11 cellular contexts compared by ENCODE assay signal in the genomic region with DNA sequence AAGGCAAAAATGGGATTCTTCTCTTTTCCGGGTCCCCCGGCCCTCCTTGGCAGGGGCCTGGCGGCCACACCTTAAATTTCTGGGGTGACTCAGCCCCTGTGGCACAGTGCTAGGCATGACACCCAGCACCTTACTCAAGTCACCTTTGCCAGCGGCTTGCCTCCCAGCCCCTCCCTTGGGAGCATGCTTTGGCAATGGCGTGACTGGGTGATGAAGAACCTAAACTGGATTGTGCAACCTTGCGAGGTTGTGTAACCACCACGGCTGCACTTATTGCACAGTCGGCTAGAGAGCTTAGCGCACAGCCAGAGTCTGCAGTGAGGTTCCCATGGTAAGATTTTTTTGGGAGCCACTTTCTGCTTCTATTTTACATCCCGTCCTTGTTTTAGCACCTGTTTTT. TPM values are rescaled to one million over a fixed set of nuclear protein-coding genes. Genes with fewer than 3 reads are reported as not detected.
A peak's percentile ranks its signal among the peaks of the same experiment; 100 is the strongest.
DNase-seq lines count a peak whose midpoint lies in the region; ATAC-seq and TF ChIP-seq lines count a peak whose summit lies in the region.
"Had no signal": no experiment of that assay in that cellular context is flagged by ENCODE, and none has a peak within 500 bp of the region (broad histone marks: within the 10 kb centered on the region; RNA-seq: fewer than 3 reads in every experiment).

No MANE protein-coding gene starts in this region.

- no peaks in the 10 kb centered on the region for H3K79me2 ChIP-seq in HCT116 (ENCODE audit: insufficient read depth, low read length)

- POLR2A ChIA-PET in HCT116 (lab: Charles Lee): no interaction called here

- CTCF ChIA-PET in HCT116 (lab: Charles Lee): interaction anchor here (1.1 kb wide), 1 partner anchor 106 kb away, joined by 3 read pairs; no protein-coding TSS in a partner anchor

- no peaks in the 10 kb centered on the region for H3K9me3 ChIP-seq in HCT116 (ENCODE audit: control insufficient read depth in 1 of 2, insufficient read depth in 1 of 2, low read depth in 1 of 2, low read length in 2 of 2)
- H3K9me3 ChIP-seq in SJCRH30 (replicated peaks): 0 out of 2 replicates have a peak, but pooled peaks cover 2% of the 10 kb centered on the region

- RAD21 ChIA-PET in HCT116 (lab: Charles Lee; ENCODE audit: low non-redundant PET in 1 of 2, low total read pairs in 2 of 2, uncharacterized antibody in 2 of 2, unreplicated experiment in 2 of 2): no interaction called here

- H3K4me1 ChIP-seq in HCT116 (ENCODE audit: control insufficient read depth in 1 of 2, insufficient read depth in 2 of 2, low read length in 2 of 2): peaks cover 6 to 10% of the 10 kb centered on the region in 2 experiments
- H3K4me1 ChIP-seq in SJCRH30: no peaks in the 10 kb centered on the region; the same call in 1 of the 2 replicates

- H3K27me3 ChIP-seq in HCT116 (ENCODE audit: insufficient read depth, low read length) (0 out of 2 replicates have a peak, but pooled peaks cover 5% of the 10 kb centered on the region), SJCRH30 (no peaks in the 10 kb centered on the region)

- no TSS peak for BruUV-seq in HCT116 (replicated peaks; lab: Mats Ljungman, UMichigan)

- no peak for TF ChIP-seq CTCF in HCT116 (IDR thresholded peaks at IDR 0.05 in 2 of 3, conservative IDR thresholded peaks at IDR 0.05 in 1 of 3; ENCODE audit: borderline replicate concordance in 1 of 3, insufficient read depth in 1 of 3, low read depth in 2 of 3, low read length in 2 of 3)

- H3K36me3 ChIP-seq in HCT116 (ENCODE audit: control insufficient read depth in 1 of 2, insufficient read depth in 2 of 2, low read length in 2 of 2) (no peaks in the 10 kb centered on the region), SJCRH30 (no peaks in the 10 kb centered on the region)

- no peaks in the 10 kb centered on the region for H3K9me2 ChIP-seq in HCT116 (ENCODE audit: insufficient read depth)

- TF ChIP-seq POLR2A in HCT116 (IDR thresholded peaks at IDR 0.05; ENCODE audit: borderline replicate concordance, extremely low read depth, insufficient read depth, insufficient read length): no peak

- peak overlapping the region; percentile 54 for H3K4me2 ChIP-seq in HCT116 (ENCODE audit: low read length)

- H2AFZ ChIP-seq in HCT116 (ENCODE audit: low read depth, low read length, poor library complexity, severe bottlenecking): peak overlapping the region; percentile 70

- no peaks in the 10 kb centered on the region for H4K20me1 ChIP-seq in HCT116 (ENCODE audit: insufficient read depth)

- no peak overlapping the region for H3K9ac ChIP-seq in HCT116 (ENCODE audit: low read length)

- DNase-seq in HCT116 (ENCODE audit: low read depth, low spot score) (no peak), SJCRH30 (peak in 1 of 2 experiments; percentile 14), Right ventricle myocardium inferior (ENCODE audit: missing footprints) (peak; percentile 73), skeletal muscle cell (ENCODE audit: low read depth) (peak; percentile 69), HUDEP-2 (lab: John Stamatoyannopoulos, UW; ENCODE audit: unreplicated experiment in 76 of 76) (no peak), DMS 273 (lab: John Stamatoyannopoulos, UW; ENCODE audit: unreplicated experiment) (no peak), NCI-H2081 treated with DMSO at 0.1 percent for 48 hours (lab: John Stamatoyannopoulos, UW) (no peak)
- DNase-seq: activated CD4-positive, alpha-beta T cell treated with anti-CD3 and anti-CD28 coated beads for 36 hours; GOT3; NCI-H2029 treated with DMSO at 0.1 percent for 48 hours had no signal

- no peak for TF ChIP-seq RAD21 in HCT116 (IDR thresholded peaks at IDR 0.05; ENCODE audit: low read depth)

- no peak overlapping the region for H3K4me3 ChIP-seq in HCT116 (replicated peaks in 1 of 2; ENCODE audit: low read depth in 1 of 2, low read length in 2 of 2)
- H3K4me3 ChIP-seq in SJCRH30: peak overlapping the region; percentile 35
- H3K4me3 ChIP-seq in skeletal muscle cell (ENCODE audit: low read depth, low read length): no peak overlapping the region

- intact Hi-C loops in HCT116 (cut with micrococcal nuclease) (no loop called here), Right ventricle myocardium inferior (cut with DNase I) (no loop called here)

- ATAC-seq in HCT116 (peak; percentile 85), Right ventricle myocardium inferior (no peak), HG02571 (IDR thresholded peaks at IDR 0.05; ENCODE audit: unreplicated experiment) (no peak)
- ATAC-seq: activated CD4-positive, alpha-beta T cell treated with anti-CD3 and anti-CD28 coated beads for 36 hours had no signal

- H3K27ac ChIP-seq in HCT116 (ENCODE audit: low read depth, low read length): no peak overlapping the region
- no peak overlapping the region for H3K27ac ChIP-seq in SJCRH30

TF ChIP-seq in HCT116, 20 proteins besides CTCF, POLR2A, EP300 and RAD21 (continues in another document):
- TF ChIP-seq CBX3 (IDR thresholded peaks at IDR 0.05; ENCODE audit: low read depth) (no peak), JUND (IDR thresholded peaks at IDR 0.05) (peak; percentile 41), POLR2AphosphoS5 (IDR thresholded peaks at IDR 0.05; ENCODE audit: low read depth, low read length) (no peak), CEBPB (IDR thresholded peaks at IDR 0.05; ENCODE audit: low read depth) (peak; percentile 99), EGR1 (IDR thresholded peaks at IDR 0.05; ENCODE audit: low read depth) (no peak), TCF7L2 (IDR thresholded peaks at IDR 0.05; ENCODE audit: borderline replicate concordance, extremely low read depth, insufficient read depth, insufficient read length) (no peak), YY1 (IDR thresholded peaks at IDR 0.05; ENCODE audit: extremely low read depth, insufficient replicate concordance, low read depth, low read length) (no peak), EZH2phosphoT487 (IDR thresholded peaks at IDR 0.05; ENCODE audit: borderline replicate concordance) (no peak), ELF1 (IDR thresholded peaks at IDR 0.05; ENCODE audit: borderline replicate concordance, low read depth) (no peak), EZH2 (IDR thresholded peaks at IDR 0.05) (no peak), SP1 (IDR thresholded peaks at IDR 0.05; ENCODE audit: low read depth) (0 out of 2 replicates have a peak, but pooled peaks have one; percentile 30), ZNF274 (IDR thresholded peaks at IDR 0.05; ENCODE audit: low read depth, low read length) (no peak), ZFX (IDR thresholded peaks at IDR 0.05) (no peak), SIN3A (IDR thresholded peaks at IDR 0.05; ENCODE audit: low read depth) (0 out of 2 replicates have a peak, but pooled peaks have one; percentile 20), SRF (IDR thresholded peaks at IDR 0.05; ENCODE audit: low read depth) (no peak)
- TF ChIP-seq, protein P1, sequence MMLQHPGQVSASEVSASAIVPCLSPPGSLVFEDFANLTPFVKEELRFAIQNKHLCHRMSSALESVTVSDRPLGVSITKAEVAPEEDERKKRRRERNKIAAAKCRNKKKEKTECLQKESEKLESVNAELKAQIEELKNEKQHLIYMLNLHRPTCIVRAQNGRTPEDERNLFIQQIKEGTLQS (IDR thresholded peaks at IDR 0.05): no peak
- TF ChIP-seq, protein P2, sequence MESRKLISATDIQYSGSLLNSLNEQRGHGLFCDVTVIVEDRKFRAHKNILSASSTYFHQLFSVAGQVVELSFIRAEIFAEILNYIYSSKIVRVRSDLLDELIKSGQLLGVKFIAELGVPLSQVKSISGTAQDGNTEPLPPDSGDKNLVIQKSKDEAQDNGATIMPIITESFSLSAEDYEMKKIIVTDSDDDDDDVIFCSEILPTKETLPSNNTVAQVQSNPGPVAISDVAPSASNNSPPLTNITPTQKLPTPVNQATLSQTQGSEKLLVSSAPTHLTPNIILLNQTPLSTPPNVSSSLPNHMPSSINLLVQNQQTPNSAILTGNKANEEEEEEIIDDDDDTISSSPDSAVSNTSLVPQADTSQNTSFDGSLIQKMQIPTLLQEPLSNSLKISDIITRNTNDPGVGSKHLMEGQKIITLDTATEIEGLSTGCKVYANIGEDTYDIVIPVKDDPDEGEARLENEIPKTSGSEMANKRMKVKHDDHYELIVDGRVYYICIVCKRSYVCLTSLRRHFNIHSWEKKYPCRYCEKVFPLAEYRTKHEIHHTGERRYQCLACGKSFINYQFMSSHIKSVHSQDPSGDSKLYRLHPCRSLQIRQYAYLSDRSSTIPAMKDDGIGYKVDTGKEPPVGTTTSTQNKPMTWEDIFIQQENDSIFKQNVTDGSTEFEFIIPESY (IDR thresholded peaks at IDR 0.05; ENCODE audit: extremely low read depth, insufficient replicate concordance, low read length): no peak
- TF ChIP-seq, protein P3, sequence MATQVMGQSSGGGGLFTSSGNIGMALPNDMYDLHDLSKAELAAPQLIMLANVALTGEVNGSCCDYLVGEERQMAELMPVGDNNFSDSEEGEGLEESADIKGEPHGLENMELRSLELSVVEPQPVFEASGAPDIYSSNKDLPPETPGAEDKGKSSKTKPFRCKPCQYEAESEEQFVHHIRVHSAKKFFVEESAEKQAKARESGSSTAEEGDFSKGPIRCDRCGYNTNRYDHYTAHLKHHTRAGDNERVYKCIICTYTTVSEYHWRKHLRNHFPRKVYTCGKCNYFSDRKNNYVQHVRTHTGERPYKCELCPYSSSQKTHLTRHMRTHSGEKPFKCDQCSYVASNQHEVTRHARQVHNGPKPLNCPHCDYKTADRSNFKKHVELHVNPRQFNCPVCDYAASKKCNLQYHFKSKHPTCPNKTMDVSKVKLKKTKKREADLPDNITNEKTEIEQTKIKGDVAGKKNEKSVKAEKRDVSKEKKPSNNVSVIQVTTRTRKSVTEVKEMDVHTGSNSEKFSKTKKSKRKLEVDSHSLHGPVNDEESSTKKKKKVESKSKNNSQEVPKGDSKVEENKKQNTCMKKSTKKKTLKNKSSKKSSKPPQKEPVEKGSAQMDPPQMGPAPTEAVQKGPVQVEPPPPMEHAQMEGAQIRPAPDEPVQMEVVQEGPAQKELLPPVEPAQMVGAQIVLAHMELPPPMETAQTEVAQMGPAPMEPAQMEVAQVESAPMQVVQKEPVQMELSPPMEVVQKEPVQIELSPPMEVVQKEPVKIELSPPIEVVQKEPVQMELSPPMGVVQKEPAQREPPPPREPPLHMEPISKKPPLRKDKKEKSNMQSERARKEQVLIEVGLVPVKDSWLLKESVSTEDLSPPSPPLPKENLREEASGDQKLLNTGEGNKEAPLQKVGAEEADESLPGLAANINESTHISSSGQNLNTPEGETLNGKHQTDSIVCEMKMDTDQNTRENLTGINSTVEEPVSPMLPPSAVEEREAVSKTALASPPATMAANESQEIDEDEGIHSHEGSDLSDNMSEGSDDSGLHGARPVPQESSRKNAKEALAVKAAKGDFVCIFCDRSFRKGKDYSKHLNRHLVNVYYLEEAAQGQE (IDR thresholded peaks at IDR 0.05; ENCODE audit: low read depth): no peak
- TF ChIP-seq, protein P4, sequence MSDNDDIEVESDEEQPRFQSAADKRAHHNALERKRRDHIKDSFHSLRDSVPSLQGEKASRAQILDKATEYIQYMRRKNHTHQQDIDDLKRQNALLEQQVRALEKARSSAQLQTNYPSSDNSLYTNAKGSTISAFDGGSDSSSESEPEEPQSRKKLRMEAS (IDR thresholded peaks at IDR 0.05): peak; percentile 69

RNA-seq across cellular contexts. Expression of a gene that starts 16.1 kb away (rescaled TPM):
- 19.0 TPM for total RNA-seq in HCT116 (2021; ENCODE audit: unreplicated experiment)
- 10.9 and 14.5 TPM in 2 replicates for polyA plus RNA-seq in HCT116 (2012)
- total RNA-seq in SJCRH30 (2014; rRNA removed; shearing (Covaris generic)): 36.5 and 38.8 TPM in 2 replicates
- total RNA-seq in Right ventricle myocardium inferior: 1.7 TPM

Comparison
In these comparisons a context has a peak if more than half of its experiments do, and no peak if none do; other contexts are left out.
1. DNase-seq: peak in Right ventricle myocardium inferior (single experiment) and skeletal muscle cell (single experiment); none in HCT116 (single experiment), HUDEP-2 (0 of 76), DMS 273 (single experiment) and NCI-H2081 treated with DMSO at 0.1 percent for 48 hours (single experiment).